24 cellular contexts compared by ENCODE assay signal in genomic region chr3:46460051-46460450, GRCh38. TPM values are rescaled to one million over a fixed set of nuclear protein-coding genes. Genes with fewer than 3 reads are reported as not detected.
DNase-seq lines count a peak whose midpoint lies in the region; ATAC-seq and TF ChIP-seq lines count a peak whose summit lies in the region.
"Had no signal": no experiment of that assay in that cellular context is flagged by ENCODE, and none has a peak within 500 bp of the region (broad histone marks: within the 10 kb centered on the region; RNA-seq: fewer than 3 reads in every experiment).

No MANE protein-coding gene starts in this region.

- H3K36me3 ChIP-seq in mammary epithelial cell (ENCODE audit: insufficient read depth, low read length), result no peaks in the 10 kb centered on the region
- H3K36me3 ChIP-seq: BE2C had no signal

- H3K4me3 ChIP-seq in mammary epithelial cell (replicated peaks in 1 of 3; ENCODE audit: insufficient read depth in 1 of 3, low read depth in 2 of 3, low read length in 3 of 3), result no peak overlapping the region

- no peaks in the 10 kb centered on the region for H3K9me3 ChIP-seq in mammary epithelial cell (replicated peaks; ENCODE audit: insufficient read depth, low read length)
- H3K9me3 ChIP-seq: BE2C had no signal

- no TSS peak for BruUV-seq in mammary epithelial cell (replicated peaks; lab: Mats Ljungman, UMichigan)
- BruUV-seq in MCF 10A (replicated peaks; lab: Mats Ljungman, UMichigan), result no TSS peak

- H3K27ac ChIP-seq in mammary epithelial cell (ENCODE audit: insufficient read depth, low read depth, low read length), result no peak overlapping the region

- H4K20me1 ChIP-seq in mammary epithelial cell (ENCODE audit: insufficient read depth, low read length), result no peaks in the 10 kb centered on the region

- H3K79me2 ChIP-seq in mammary epithelial cell (ENCODE audit: insufficient read depth, low read length), result no peaks in the 10 kb centered on the region

- H3K36me3 Mint-ChIP-seq in MCF 10A (ENCODE audit: insufficient read depth, unreplicated experiment) (no peaks in the 10 kb centered on the region), WTC11 (peaks cover 7% of the 10 kb centered on the region)
- H3K36me3 Mint-ChIP-seq: CD14-positive monocyte had no signal

- no peak overlapping the region for H3K27ac Mint-ChIP-seq in MCF 10A (ENCODE audit: low read depth, unreplicated experiment)
- no peak overlapping the region for H3K27ac Mint-ChIP-seq in WTC11

- no peak for ATAC-seq in HG02642 (IDR thresholded peaks at IDR 0.05; ENCODE audit: poor library complexity, unreplicated experiment)
- no peak for ATAC-seq in WTC11

- H3K27me3 Mint-ChIP-seq in MCF 10A (ENCODE audit: insufficient read depth, unreplicated experiment) (peaks cover 60% of the 10 kb centered on the region), WTC11 (ENCODE audit: low read depth) (peaks cover 29% of the 10 kb centered on the region)

- dilution Hi-C loops in mammary epithelial cell (cut with HindIII; ENCODE audit: low sequenced_read_pairs), result no loop called here

- POLR2A ChIA-PET in MCF 10A (lab: Yijun Ruan, JAX) (no interaction called here), WTC11 (lab: Charles Lee) (no interaction called here)

- CTCF ChIA-PET in mammary epithelial cell (lab: Charles Lee; ENCODE audit: low non-redundant PET) (no interaction called here), MCF 10A (lab: Yijun Ruan, JAX) (interaction anchor here (0.6 to 2.0 kb wide), 3 partner anchors 15 to 98 kb away, joined by 3 to 5 read pairs (median 4); no protein-coding TSS in a partner anchor), WTC11 (lab: Charles Lee) (interaction anchor here (1.4 to 2.1 kb wide), 2 partner anchors 10 to 29 kb away, joined by 4 to 11 read pairs; no protein-coding TSS in a partner anchor)

- H3K4me3 Mint-ChIP-seq in MCF 10A (ENCODE audit: unreplicated experiment) (no peak overlapping the region), WTC11 (no peak overlapping the region)
- H3K4me3 Mint-ChIP-seq: CD8-positive, alpha-beta memory T cell had no signal

- H3K4me2 ChIP-seq in mammary epithelial cell (ENCODE audit: insufficient read depth, low read depth, low read length), result no peak overlapping the region

- intact Hi-C loops in mammary epithelial cell (cut with micrococcal nuclease), result no loop called here
- intact Hi-C loops in MCF 10A (cut with micrococcal nuclease), result no loop called here

- TF ChIP-seq CTCF in mammary epithelial cell (conservative IDR thresholded peaks at IDR 0.05 in 1 of 2, IDR thresholded peaks at IDR 0.05 in 1 of 2; ENCODE audit: extremely low read depth in 1 of 2, insufficient read depth in 1 of 2, low read depth in 1 of 2, low read length in 2 of 2), result no peak
- TF ChIP-seq CTCF in MCF 10A (IDR thresholded peaks at IDR 0.05; ENCODE audit: unreplicated experiment), result no peak
- no peak for TF ChIP-seq CTCF in WTC11 (IDR thresholded peaks at IDR 0.05)

- in situ Hi-C loops in mammary epithelial cell (cut with MboI; ENCODE audit: low sequenced_read_pairs in 2 of 2), result no loop called here

- H3K9me3 Mint-ChIP-seq in MCF 10A (ENCODE audit: unreplicated experiment) (peaks cover 6% of the 10 kb centered on the region), WTC11 (peaks cover 17% of the 10 kb centered on the region)

- H3K4me1 ChIP-seq in mammary epithelial cell (ENCODE audit: insufficient read depth, low read length), result peaks cover 5% of the 10 kb centered on the region
- H3K4me1 ChIP-seq: BE2C had no signal

- H2AFZ ChIP-seq in mammary epithelial cell (ENCODE audit: low read depth, low read length), result no peak overlapping the region

- H3K27me3 ChIP-seq in mammary epithelial cell (ENCODE audit: insufficient read depth, low read length), result peaks cover 13% of the 10 kb centered on the region

- DNase-seq in mammary epithelial cell, result peak; percentile 12
- no peak for DNase-seq in MCF 10A (ENCODE audit: unreplicated experiment)
- DNase-seq in amniotic epithelial cell (ENCODE audit: low read depth), result peak; percentile 13
- DNase-seq in islet precursor cell, result peak; percentile 37
- DNase-seq in ureter (ENCODE audit: low spot score), result peak; percentile 2
- no peak for DNase-seq in NCI-H1930 (lab: John Stamatoyannopoulos, UW)
- DNase-seq in WTC11 (ENCODE audit: low spot score), result no peak
- DNase-seq: 8988T; ACHN; BE2C; CD8-positive, alpha-beta memory T cell; DMS 273 treated with DMSO at 0.1 percent for 48 hours; DMS79; KBM-7; MM.1S; NCI-H2029 treated with DMSO at 0.1 percent for 48 hours; NCI-H526 treated with DMSO at 0.1 percent for 48 hours; RPMI8226; SHP77 had no signal

- WGBS in mammary epithelial cell (ENCODE audit: low coverage, missing lambda C conversion rate), result 40% methylated on average over 3 of the region's 3 CpGs

- no peak overlapping the region for H3K9ac ChIP-seq in mammary epithelial cell (ENCODE audit: insufficient read depth, low read length)

- H3K4me1 Mint-ChIP-seq in MCF 10A (ENCODE audit: insufficient read depth, unreplicated experiment) (peaks cover 8% of the 10 kb centered on the region), WTC11 (peaks cover 3% of the 10 kb centered on the region)

TF ChIP-seq in WTC11, 78 proteins besides CTCF, POLR2A, EP300 and RAD21:
- TF ChIP-seq PREB (CRISPR knock-in tag; IDR thresholded peaks at IDR 0.05; ENCODE audit: borderline replicate concordance) (no peak), SP1 (CRISPR knock-in tag; conservative IDR thresholded peaks at IDR 0.05) (no peak), ETV6 (CRISPR knock-in tag; IDR thresholded peaks at IDR 0.05) (no peak), ZNF512 (CRISPR knock-in tag; IDR thresholded peaks at IDR 0.05; ENCODE audit: borderline replicate concordance) (no peak), RORB (CRISPR knock-in tag; IDR thresholded peaks at IDR 0.05) (no peak), NFATC4 (CRISPR knock-in tag; IDR thresholded peaks at IDR 0.05) (no peak), GABPB1 (CRISPR knock-in tag; IDR thresholded peaks at IDR 0.05) (no peak), SOX15 (CRISPR knock-in tag; IDR thresholded peaks at IDR 0.05) (no peak)

RNA-seq across cellular contexts. Expression of gene LTF, which starts 4.7 kb away (rescaled TPM):
- total RNA-seq in mammary epithelial cell, result 10 to 100 TPM in 1 of 2 donors, not detected in 1; 16.7 TPM
- polyA plus RNA-seq in mammary epithelial cell, result 0.02 TPM
- polyA minus RNA-seq in mammary epithelial cell, result not detected
- total RNA-seq in MCF 10A (2022), result not detected in 2 replicates
- total RNA-seq in ureter, result 1.5 TPM
- total RNA-seq in WTC11 (2021), result 0.14 to 0.30 TPM (median 0.22 TPM) in 3 replicates
- total RNA-seq: CD8-positive, alpha-beta memory T cell; H4; NCI-H460 had no signal
- polyA plus RNA-seq: CD14-positive monocyte; CD8-positive, alpha-beta memory T cell had no signal

RNA-seq across cellular contexts. Expression of gene RTP3, which starts 37.7 kb away (rescaled TPM):
- total RNA-seq in mammary epithelial cell, result not detected
- polyA plus RNA-seq in mammary epithelial cell, result not detected
- polyA minus RNA-seq in mammary epithelial cell, result not detected
- total RNA-seq in MCF 10A (2022), result not detected in 2 replicates
- not detected for total RNA-seq in ureter
- not detected in 3 replicates for total RNA-seq in WTC11 (2021)
- total RNA-seq: CD8-positive, alpha-beta memory T cell; LHCN-M2; NCI-H460 had no signal
- polyA plus RNA-seq: CD14-positive monocyte; CD8-positive, alpha-beta memory T cell had no signal

RNA-seq across cellular contexts. Expression of gene CCRL2, which starts 53.0 kb away (rescaled TPM):
- total RNA-seq in mammary epithelial cell (not detected), MCF 10A (2022) (not detected in 2 replicates), ureter (6.3 TPM), WTC11 (2021) (not detected in 3 replicates)
- not detected for polyA plus RNA-seq in mammary epithelial cell
- not detected for polyA minus RNA-seq in mammary epithelial cell
- total RNA-seq: NCI-H460 had no signal

Comparison
In these comparisons a context has a peak if more than half of its experiments do, and no peak if none do; other contexts are left out.
1. DNase-seq: peak in mammary epithelial cell (single experiment), amniotic epithelial cell (single experiment), islet precursor cell (single experiment) and ureter (single experiment); none in MCF 10A (single experiment), NCI-H1930 (0 of 2) and WTC11 (single experiment).